Comparison of ENCODE assay signal across 37 cellular contexts in genomic region chr14:83395321-83395720, GRCh38.
"Had no signal": no experiment of that assay in that cellular context is flagged by ENCODE, and none has a peak within 500 bp of the region (broad histone marks: within the 10 kb centered on the region; RNA-seq: fewer than 3 reads in every experiment).

No MANE protein-coding gene starts in this region.

- H3K27ac ChIP-seq: adrenal gland, breast epithelium, coronary artery, dorsolateral prefrontal cortex, esophagus muscularis mucosa, gastroesophageal sphincter had no signal

- H3K4me1 ChIP-seq: adrenal gland, breast epithelium, esophagus muscularis mucosa, gastroesophageal sphincter had no signal

- H3K36me3 Mint-ChIP-seq: activated CD4-positive, alpha-beta memory T cell treated with anti-CD3 and anti-CD28 coated beads for 36 hours; activated CD8-positive, alpha-beta memory T cell treated with anti-CD3 and anti-CD28 coated beads, Interleukin-2, amount 10 ng/mL, durations not matched to agents 7 days and 5 days; activated naive CD4-positive, alpha-beta T cell treated with anti-CD3 and anti-CD28 coated beads, Interleukin-2, amount 50 U/mL, for 24 hours; activated naive CD8-positive, alpha-beta T cell treated with anti-CD3 and anti-CD28 coated beads for 36 hours; brain had no signal

- H3K27ac Mint-ChIP-seq: activated CD4-positive, alpha-beta memory T cell treated with anti-CD3 and anti-CD28 coated beads for 36 hours; activated CD4-positive, alpha-beta T cell treated with anti-CD3 and anti-CD28 coated beads for 36 hours; activated CD4-positive, alpha-beta T cell treated with anti-CD3 and anti-CD28 coated beads, Interleukin-2, amount 10 ng/mL, durations not matched to agents 24 days and 14 days; activated CD8-positive, alpha-beta memory T cell treated with anti-CD3 and anti-CD28 coated beads, Interleukin-2, amount 10 ng/mL, durations not matched to agents 7 days and 5 days; activated CD8-positive, alpha-beta T cell treated with anti-CD3 and anti-CD28 coated beads, Interleukin-2, amount 10 ng/mL, durations not matched to agents 7 days and 5 days; activated naive CD4-positive, alpha-beta T cell treated with anti-CD3 and anti-CD28 coated beads for 36 hours; activated naive CD4-positive, alpha-beta T cell treated with anti-CD3 and anti-CD28 coated beads, Interleukin-2, amount 50 U/mL, for 24 hours; activated naive CD8-positive, alpha-beta T cell treated with anti-CD3 and anti-CD28 coated beads for 36 hours; activated naive CD8-positive, alpha-beta T cell treated with anti-CD3 and anti-CD28 coated beads, Interleukin-2, amount 50 U/mL, for 24 hours; activated T-helper 1 cell treated with anti-CD3 and anti-CD28 coated beads, Interleukin-12 subunit alpha, Interleukin-12 subunit beta, Interleukin-2, Interleukin-4 antibody, amounts not matched to agents 30 ng/mL and 10 ng/mL and 1 ng/mL, durations not matched to agents 14 hours and 24 hours and 36 hours; activated T-helper 2 cell treated with anti-CD3 and anti-CD28 coated beads, Interferon-gamma antibody, Interleukin-2, Interleukin-4, amounts not matched to agents 10 μg/mL and 5 μg/mL and 100 μg/mL, durations not matched to agents 14 hours and 24 hours and 36 hours; brain; dendritic cell treated with granulocyte-macrophage colony-stimulating factor and Interleukin-4, amounts not matched to agents 40 ng/mL and 50 ng/mL, for 4 days; endodermal cell; T-helper 17 cell; T-helper 2 cell treated with Interferon-gamma antibody and Interleukin-4, amounts not matched to agents 5 μg/mL and 100 μg/mL, for 36 hours had no signal

- H3K9me3 ChIP-seq: adrenal gland, breast epithelium, esophagus muscularis mucosa, gastroesophageal sphincter had no signal

- H3K36me3 ChIP-seq: adrenal gland, breast epithelium, esophagus muscularis mucosa, gastroesophageal sphincter had no signal

- H3K4me3 ChIP-seq: adrenal gland, breast epithelium, coronary artery, dorsolateral prefrontal cortex, esophagus muscularis mucosa, gastroesophageal sphincter had no signal

- H3K4me1 Mint-ChIP-seq: activated CD4-positive, alpha-beta T cell treated with anti-CD3 and anti-CD28 coated beads for 36 hours; activated CD4-positive, alpha-beta T cell treated with anti-CD3 and anti-CD28 coated beads, Interleukin-2, amount 10 ng/mL, durations not matched to agents 24 days and 14 days; activated CD8-positive, alpha-beta memory T cell treated with anti-CD3 and anti-CD28 coated beads, Interleukin-2, amount 10 ng/mL, durations not matched to agents 7 days and 5 days; activated naive CD4-positive, alpha-beta T cell treated with anti-CD3 and anti-CD28 coated beads, Interleukin-2, amount 50 U/mL, for 24 hours; activated naive CD8-positive, alpha-beta T cell treated with anti-CD3 and anti-CD28 coated beads for 36 hours; activated naive CD8-positive, alpha-beta T cell treated with anti-CD3 and anti-CD28 coated beads, Interleukin-2, amount 50 U/mL, for 24 hours; brain; central memory CD8-positive, alpha-beta T cell; endodermal cell; T-helper 17 cell had no signal

- H3K9me3 Mint-ChIP-seq: activated CD4-positive, alpha-beta T cell treated with anti-CD3 and anti-CD28 coated beads, Interleukin-2, amount 10 ng/mL, durations not matched to agents 24 days and 14 days; activated naive CD4-positive, alpha-beta T cell treated with anti-CD3 and anti-CD28 coated beads, Interleukin-2, amount 50 U/mL, for 24 hours; activated naive CD8-positive, alpha-beta T cell treated with anti-CD3 and anti-CD28 coated beads, Interleukin-2, amount 50 U/mL, for 24 hours; brain; dendritic cell treated with granulocyte-macrophage colony-stimulating factor and Interleukin-4, amounts not matched to agents 40 ng/mL and 50 ng/mL, for 4 days; endodermal cell had no signal

- ATAC-seq: activated CD4-positive, alpha-beta T cell treated with anti-CD3 and anti-CD28 coated beads for 36 hours; activated CD8-positive, alpha-beta memory T cell treated with anti-CD3 and anti-CD28 coated beads, Interleukin-2, amount 10 ng/mL, durations not matched to agents 7 days and 5 days; activated CD8-positive, alpha-beta T cell treated with anti-CD3 and anti-CD28 coated beads, Interleukin-2, amount 10 ng/mL, durations not matched to agents 7 days and 5 days; activated naive CD8-positive, alpha-beta T cell treated with anti-CD3 and anti-CD28 coated beads, Interleukin-2, amount 50 U/mL, for 24 hours; gastroesophageal sphincter; T-helper 17 cell had no signal

- DNase-seq: activated CD4-positive, alpha-beta memory T cell treated with anti-CD3 and anti-CD28 coated beads for 36 hours; activated CD4-positive, alpha-beta T cell treated with anti-CD3 and anti-CD28 coated beads for 36 hours; activated CD4-positive, alpha-beta T cell treated with anti-CD3 and anti-CD28 coated beads, Interleukin-2, amount 10 ng/mL, durations not matched to agents 24 days and 14 days; activated CD4-positive, CD25-positive, alpha-beta regulatory T cell; activated CD4-positive, CD25-positive, alpha-beta regulatory T cell treated with anti-CD3 and anti-CD28 coated beads, Interleukin-2, amount 50 U/mL, for 72 hours; activated CD8-positive, alpha-beta memory T cell treated with anti-CD3 and anti-CD28 coated beads, Interleukin-2, amount 10 ng/mL, durations not matched to agents 7 days and 5 days; activated CD8-positive, alpha-beta memory T cell treated with anti-CD3 and anti-CD28 coated beads, Interleukin-2, amount 50 U/mL, for 4 hours; activated CD8-positive, alpha-beta T cell treated with anti-CD3 and anti-CD28 coated beads, Interleukin-2, amount 10 ng/mL, durations not matched to agents 7 days and 5 days; activated effector memory CD4-positive, alpha-beta T cell treated with anti-CD3 and anti-CD28 coated beads, Interleukin-2, amount 50 U/mL, for 16 hours; activated naive CD4-positive, alpha-beta T cell treated with anti-CD3 and anti-CD28 coated beads for 36 hours; activated naive CD8-positive, alpha-beta T cell treated with anti-CD3 and anti-CD28 coated beads for 36 hours; activated naive CD8-positive, alpha-beta T cell treated with anti-CD3 and anti-CD28 coated beads, Interleukin-2, amount 50 U/mL, for 24 hours; activated T-cell treated with anti-CD3 and anti-CD28 coated beads, Interleukin-2, amount 50 U/mL, for 1 hour; activated T-cell treated with anti-CD3 and anti-CD28 coated beads, Interleukin-2, amount 50 U/mL, for 48 hours; adrenal gland; amygdala; aorta; dorsolateral prefrontal cortex; effector memory CD4-positive, alpha-beta T cell; endodermal cell; erythroblast; foreskin melanocyte; head of caudate nucleus; T-helper 1 cell; T-helper 17 cell; T1000 had no signal

- H3K4me3 Mint-ChIP-seq: activated CD4-positive, alpha-beta memory T cell treated with anti-CD3 and anti-CD28 coated beads for 36 hours; activated CD4-positive, alpha-beta T cell treated with anti-CD3 and anti-CD28 coated beads for 36 hours; activated CD4-positive, alpha-beta T cell treated with anti-CD3 and anti-CD28 coated beads, Interleukin-2, amount 10 ng/mL, durations not matched to agents 24 days and 14 days; activated CD8-positive, alpha-beta memory T cell treated with anti-CD3 and anti-CD28 coated beads, Interleukin-2, amount 10 ng/mL, durations not matched to agents 7 days and 5 days; activated CD8-positive, alpha-beta T cell treated with anti-CD3 and anti-CD28 coated beads, Interleukin-2, amount 10 ng/mL, durations not matched to agents 7 days and 5 days; activated naive CD4-positive, alpha-beta T cell treated with anti-CD3 and anti-CD28 coated beads for 36 hours; activated naive CD4-positive, alpha-beta T cell treated with anti-CD3 and anti-CD28 coated beads, Interleukin-2, amount 50 U/mL, for 24 hours; activated naive CD8-positive, alpha-beta T cell treated with anti-CD3 and anti-CD28 coated beads for 36 hours; activated naive CD8-positive, alpha-beta T cell treated with anti-CD3 and anti-CD28 coated beads, Interleukin-2, amount 50 U/mL, for 24 hours; activated T-helper 1 cell treated with anti-CD3 and anti-CD28 coated beads, Interleukin-12 subunit alpha, Interleukin-12 subunit beta, Interleukin-2, Interleukin-4 antibody, amounts not matched to agents 30 ng/mL and 10 ng/mL and 1 ng/mL, durations not matched to agents 14 hours and 24 hours and 36 hours; brain; central memory CD8-positive, alpha-beta T cell; dendritic cell treated with granulocyte-macrophage colony-stimulating factor and Interleukin-4, amounts not matched to agents 40 ng/mL and 50 ng/mL, for 4 days; endodermal cell; T-helper 17 cell; T-helper 2 cell treated with Interferon-gamma antibody and Interleukin-4, amounts not matched to agents 5 μg/mL and 100 μg/mL, for 36 hours had no signal

- H3K27me3 ChIP-seq: adrenal gland, breast epithelium, esophagus muscularis mucosa, gastroesophageal sphincter had no signal

- H3K27me3 Mint-ChIP-seq: activated CD4-positive, alpha-beta memory T cell treated with anti-CD3 and anti-CD28 coated beads for 36 hours; activated CD4-positive, alpha-beta T cell treated with anti-CD3 and anti-CD28 coated beads for 36 hours; activated CD4-positive, alpha-beta T cell treated with anti-CD3 and anti-CD28 coated beads, Interleukin-2, amount 10 ng/mL, durations not matched to agents 24 days and 14 days; activated CD8-positive, alpha-beta memory T cell treated with anti-CD3 and anti-CD28 coated beads, Interleukin-2, amount 10 ng/mL, durations not matched to agents 7 days and 5 days; activated naive CD4-positive, alpha-beta T cell treated with anti-CD3 and anti-CD28 coated beads, Interleukin-2, amount 50 U/mL, for 24 hours; activated naive CD8-positive, alpha-beta T cell treated with anti-CD3 and anti-CD28 coated beads for 36 hours; activated naive CD8-positive, alpha-beta T cell treated with anti-CD3 and anti-CD28 coated beads, Interleukin-2, amount 50 U/mL, for 24 hours; brain; central memory CD8-positive, alpha-beta T cell; dendritic cell treated with granulocyte-macrophage colony-stimulating factor and Interleukin-4, amounts not matched to agents 40 ng/mL and 50 ng/mL, for 4 days; T-helper 17 cell had no signal
